In the genomic region with DNA sequence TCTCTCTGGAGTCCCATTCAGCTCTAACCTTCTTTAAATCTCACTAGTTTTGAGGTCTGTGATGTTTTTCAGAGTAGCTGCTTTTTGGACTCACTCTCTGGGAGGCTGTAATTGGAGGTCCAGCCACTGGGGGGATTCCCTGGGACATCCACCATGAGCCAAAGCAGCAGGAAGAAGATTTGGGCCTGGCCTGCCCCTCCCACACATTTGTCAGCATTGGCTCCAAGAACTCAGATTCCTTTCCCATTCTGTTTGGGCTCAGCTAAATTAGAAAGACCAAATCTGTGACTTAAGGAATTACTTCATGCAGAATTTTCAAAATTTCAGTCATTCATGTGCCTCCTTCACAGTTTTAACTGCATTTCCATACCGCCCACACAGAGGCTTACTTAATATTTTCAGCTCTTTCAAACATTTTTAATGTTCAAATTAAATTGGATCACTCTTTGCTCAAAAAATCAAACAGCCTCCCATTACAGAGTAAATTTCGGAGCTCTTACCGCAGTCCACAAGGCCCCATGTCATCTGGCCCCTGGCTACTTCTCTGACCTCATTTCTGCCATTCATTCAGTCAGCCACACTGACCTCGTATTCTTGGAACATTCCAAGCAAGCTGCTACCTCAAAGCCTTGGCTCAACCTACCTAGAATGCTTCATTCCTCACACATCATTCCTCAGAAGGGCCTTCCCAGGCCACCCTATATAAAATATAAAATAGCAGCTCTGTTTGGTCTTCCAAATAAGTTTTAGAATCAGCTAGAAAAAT, we compare ENCODE assay signal across 9 cellular contexts. TPM values are rescaled to one million over a fixed set of nuclear protein-coding genes. Genes with fewer than 3 reads are reported as not detected.
A peak's percentile ranks its signal among the peaks of the same experiment; 100 is the strongest.
DNase-seq lines count a peak whose midpoint lies in the region; ATAC-seq and TF ChIP-seq lines count a peak whose summit lies in the region.
"Had no signal": no experiment of that assay in that cellular context is flagged by ENCODE, and none has a peak within 500 bp of the region (broad histone marks: within the 10 kb centered on the region; RNA-seq: fewer than 3 reads in every experiment).

No MANE protein-coding gene starts in this region.

- no peak for DNase-seq in activated T-cell treated with anti-CD3 and anti-CD28 coated beads, Interleukin-2, amount 50 U/mL, for 24 hours
- no peak for DNase-seq in activated T-cell treated with anti-CD3 and anti-CD28 coated beads, Interleukin-2, amount 50 U/mL, for 4 hours
- DNase-seq in activated naive CD8-positive, alpha-beta T cell treated with anti-CD3 and anti-CD28 coated beads, Interleukin-2, amount 10 ng/mL, durations not matched to agents 7 days and 5 days, result no peak
- DNase-seq in hepatic stellate cell (ENCODE audit: low spot score) (peak; percentile 33), suprapubic skin (ENCODE audit: low spot score in 2 of 2) (peak in 1 of 2 donors; percentile 67), DMS114 treated with DMSO at 0.1 percent for 48 hours (lab: John Stamatoyannopoulos, UW; ENCODE audit: unreplicated experiment) (no peak)

- H3K27me3 ChIP-seq in suprapubic skin, result no peaks in the 10 kb centered on the region

- H3K27me3 Mint-ChIP-seq in activated T-cell treated with anti-CD3 and anti-CD28 coated beads, Interleukin-2, amount 50 U/mL, for 24 hours, result no peaks in the 10 kb centered on the region
- no peaks in the 10 kb centered on the region for H3K27me3 Mint-ChIP-seq in activated T-cell treated with anti-CD3 and anti-CD28 coated beads, Interleukin-2, amount 50 U/mL, for 4 hours (ENCODE audit: low read depth)
- H3K27me3 Mint-ChIP-seq in activated naive CD8-positive, alpha-beta T cell treated with anti-CD3 and anti-CD28 coated beads, Interleukin-2, amount 10 ng/mL, durations not matched to agents 7 days and 5 days, result no peaks in the 10 kb centered on the region
- H3K27me3 Mint-ChIP-seq: memory B cell had no signal

- H3K36me3 ChIP-seq in suprapubic skin, result no peaks in the 10 kb centered on the region

- no peak for TF ChIP-seq EP300 in suprapubic skin (IDR thresholded peaks at IDR 0.05)

- POLR2A ChIA-PET in activated naive CD8-positive, alpha-beta T cell treated with anti-CD3 and anti-CD28 coated beads, Interleukin-2, amount 10 ng/mL, durations not matched to agents 7 days and 5 days (lab: Charles Lee), result interaction anchor here (0.6 to 1.0 kb wide), 2 partner anchors 8 to 47 kb away, joined by 3 read pairs; no protein-coding TSS in a partner anchor

- H3K4me3 Mint-ChIP-seq in activated T-cell treated with anti-CD3 and anti-CD28 coated beads, Interleukin-2, amount 50 U/mL, for 24 hours, result no peak overlapping the region
- H3K4me3 Mint-ChIP-seq in activated T-cell treated with anti-CD3 and anti-CD28 coated beads, Interleukin-2, amount 50 U/mL, for 4 hours, result no peak overlapping the region
- H3K4me3 Mint-ChIP-seq in activated naive CD8-positive, alpha-beta T cell treated with anti-CD3 and anti-CD28 coated beads, Interleukin-2, amount 10 ng/mL, durations not matched to agents 7 days and 5 days, result no peak overlapping the region
- H3K4me3 Mint-ChIP-seq: memory B cell had no signal

- H3K9me3 ChIP-seq in suprapubic skin, result no peaks in the 10 kb centered on the region

- H3K4me1 Mint-ChIP-seq in activated T-cell treated with anti-CD3 and anti-CD28 coated beads, Interleukin-2, amount 50 U/mL, for 24 hours (ENCODE audit: low read depth), result peaks cover 42% of the 10 kb centered on the region
- peaks cover 38% of the 10 kb centered on the region for H3K4me1 Mint-ChIP-seq in activated T-cell treated with anti-CD3 and anti-CD28 coated beads, Interleukin-2, amount 50 U/mL, for 4 hours (ENCODE audit: low read depth)
- peaks cover 71% of the 10 kb centered on the region for H3K4me1 Mint-ChIP-seq in activated naive CD8-positive, alpha-beta T cell treated with anti-CD3 and anti-CD28 coated beads, Interleukin-2, amount 10 ng/mL, durations not matched to agents 7 days and 5 days

- peaks cover 17% of the 10 kb centered on the region for H3K4me1 ChIP-seq in suprapubic skin

- H3K27ac ChIP-seq in suprapubic skin, result peak overlapping the region; percentile 2

- no peaks in the 10 kb centered on the region for H3K9me3 Mint-ChIP-seq in activated T-cell treated with anti-CD3 and anti-CD28 coated beads, Interleukin-2, amount 50 U/mL, for 24 hours
- H3K9me3 Mint-ChIP-seq in activated T-cell treated with anti-CD3 and anti-CD28 coated beads, Interleukin-2, amount 50 U/mL, for 4 hours, result no peaks in the 10 kb centered on the region
- H3K9me3 Mint-ChIP-seq in activated naive CD8-positive, alpha-beta T cell treated with anti-CD3 and anti-CD28 coated beads, Interleukin-2, amount 10 ng/mL, durations not matched to agents 7 days and 5 days, result no peaks in the 10 kb centered on the region
- H3K9me3 Mint-ChIP-seq: memory B cell had no signal

- H3K36me3 Mint-ChIP-seq in activated T-cell treated with anti-CD3 and anti-CD28 coated beads, Interleukin-2, amount 50 U/mL, for 24 hours (ENCODE audit: low read depth), result no peaks in the 10 kb centered on the region
- H3K36me3 Mint-ChIP-seq in activated T-cell treated with anti-CD3 and anti-CD28 coated beads, Interleukin-2, amount 50 U/mL, for 4 hours (ENCODE audit: insufficient read depth), result no peaks in the 10 kb centered on the region
- peaks cover 6% of the 10 kb centered on the region for H3K36me3 Mint-ChIP-seq in activated naive CD8-positive, alpha-beta T cell treated with anti-CD3 and anti-CD28 coated beads, Interleukin-2, amount 10 ng/mL, durations not matched to agents 7 days and 5 days
- H3K36me3 Mint-ChIP-seq: memory B cell had no signal

- TF ChIP-seq CTCF in suprapubic skin (IDR thresholded peaks at IDR 0.05), result peak in 1 of 2 donors; percentile 15

- WGBS in suprapubic skin, result 71% methylated on average over 4 of the region's 4 CpGs

- no peak for ATAC-seq in activated T-cell treated with anti-CD3 and anti-CD28 coated beads, Interleukin-2, amount 50 U/mL, for 4 hours
- no peak for ATAC-seq in activated naive CD8-positive, alpha-beta T cell treated with anti-CD3 and anti-CD28 coated beads, Interleukin-2, amount 10 ng/mL, durations not matched to agents 7 days and 5 days (ENCODE audit: low read depth)
- no peak for ATAC-seq in GM18870 (IDR thresholded peaks at IDR 0.05; ENCODE audit: unreplicated experiment)
- no peak for ATAC-seq in GM21526 (IDR thresholded peaks at IDR 0.05; ENCODE audit: low FRiP score, unreplicated experiment)

- no peak for TF ChIP-seq POLR2A in suprapubic skin (IDR thresholded peaks at IDR 0.05)

- no peak overlapping the region for H3K4me3 ChIP-seq in suprapubic skin

- H3K27ac Mint-ChIP-seq in activated T-cell treated with anti-CD3 and anti-CD28 coated beads, Interleukin-2, amount 50 U/mL, for 24 hours, result peak overlapping the region; percentile 61
- H3K27ac Mint-ChIP-seq in activated naive CD8-positive, alpha-beta T cell treated with anti-CD3 and anti-CD28 coated beads, Interleukin-2, amount 10 ng/mL, durations not matched to agents 7 days and 5 days, result peak overlapping the region; percentile 10
- H3K27ac Mint-ChIP-seq: memory B cell had no signal

RNA-seq across cellular contexts. Expression of a gene that starts 54.5 kb away (rescaled TPM):
- 10 to 100 TPM; 49.2 to 56.9 (median 53.8) TPM for total RNA-seq in activated T-cell treated with anti-CD3 and anti-CD28 coated beads, Interleukin-2, amount 50 U/mL, for 4 hours
- total RNA-seq in activated naive CD8-positive, alpha-beta T cell treated with anti-CD3 and anti-CD28 coated beads, Interleukin-2, amount 10 ng/mL, durations not matched to agents 7 days and 5 days, result 10 to 100 TPM; 54.8 to 60.0 TPM
- 10 to 100 TPM; 24.1 to 28.5 (median 25.5) TPM for total RNA-seq in suprapubic skin
